ENCODE assay signal across 10 cellular contexts in genomic region chr10:119190353-119190752, GRCh38. TPM values are rescaled to one million over a fixed set of nuclear protein-coding genes. Genes with fewer than 3 reads are reported as not detected.
DNase-seq lines count a peak whose midpoint lies in the region; ATAC-seq and TF ChIP-seq lines count a peak whose summit lies in the region.
"Had no signal": no experiment of that assay in that cellular context is flagged by ENCODE, and none has a peak within 500 bp of the region (broad histone marks: within the 10 kb centered on the region; RNA-seq: fewer than 3 reads in every experiment).

No MANE protein-coding gene starts in this region.

- no peaks in the 10 kb centered on the region for H3F3A ChIP-seq in MM.1S (ENCODE audit: insufficient read depth, low read length)

- H3K4me1 ChIP-seq in SJCRH30 (peaks cover 14% of the 10 kb centered on the region), MM.1S (ENCODE audit: low read length) (peaks cover 9% of the 10 kb centered on the region)

- no peaks in the 10 kb centered on the region for H3K36me3 ChIP-seq in SJCRH30
- H3K36me3 ChIP-seq in MM.1S (replicated peaks; ENCODE audit: insufficient read depth, low read length) = no peaks in the 10 kb centered on the region

- no peak overlapping the region for H3K4me3 ChIP-seq in SJCRH30
- H3K4me3 ChIP-seq in MM.1S (ENCODE audit: low read length) = no peak overlapping the region

- TF ChIP-seq CTCF in MM.1S (IDR thresholded peaks at IDR 0.05; ENCODE audit: low read length) = no peak

- no peaks in the 10 kb centered on the region for H4K20me1 ChIP-seq in MM.1S (ENCODE audit: insufficient read depth, low read length)

- H3K4me2 ChIP-seq in MM.1S (ENCODE audit: low read depth, low read length) = no peak overlapping the region

- H3K9me2 ChIP-seq in MM.1S (replicated peaks; ENCODE audit: insufficient read depth, low read length) = no peaks in the 10 kb centered on the region

- H3K27ac ChIP-seq in SJCRH30 = peak overlapping the region; percentile 17; the same call in 1 of the 2 replicates
- H3K27ac ChIP-seq in MM.1S (ENCODE audit: low read length) = no peak overlapping the region

- H3K36me3 Mint-ChIP-seq in T-helper 1 cell treated with Interleukin-12 subunit alpha and Interleukin-12 subunit beta and Interleukin-4 antibody, amounts not matched to agents 30 μg/mL and 1 μg/mL, for 36 hours (ENCODE audit: low read depth) = no peaks in the 10 kb centered on the region
- no peaks in the 10 kb centered on the region for H3K36me3 Mint-ChIP-seq in stimulated activated effector memory CD8-positive, alpha-beta T cell treated with anti-CD3 and anti-CD28 coated beads, Interleukin-12 subunit alpha, Interleukin-12 subunit beta, amount 100 ng/mL, for 72 hours
- no peaks in the 10 kb centered on the region for H3K36me3 Mint-ChIP-seq in activated naive CD8-positive, alpha-beta T cell treated with anti-CD3 and anti-CD28 coated beads, Interleukin-2, amount 50 U/mL, for 24 hours (ENCODE audit: low read depth)

- no peak for DNase-seq in T-helper 1 cell
- peak; percentile 35 to 50 for DNase-seq in SJCRH30
- peak; percentile 93 for DNase-seq in fibroblast of peridontal ligament (ENCODE audit: extremely low read depth)
- no peak for DNase-seq in stimulated activated effector memory CD8-positive, alpha-beta T cell treated with anti-CD3 and anti-CD28 coated beads, Interleukin-12 subunit alpha, Interleukin-12 subunit beta, amount 100 ng/mL, for 72 hours (ENCODE audit: low spot score in 2 of 2)
- DNase-seq in MM.1S = no peak
- no peak for DNase-seq in activated naive CD8-positive, alpha-beta T cell treated with anti-CD3 and anti-CD28 coated beads, Interleukin-2, amount 50 U/mL, for 24 hours
- no peak for DNase-seq in germinal center (ENCODE audit: low spot score)
- DNase-seq: NCI-H187 treated with DMSO at 0.1 percent for 48 hours had no signal

- H3K4me3 Mint-ChIP-seq in T-helper 1 cell treated with Interleukin-12 subunit alpha and Interleukin-12 subunit beta and Interleukin-4 antibody, amounts not matched to agents 30 μg/mL and 1 μg/mL, for 36 hours = peak overlapping the region; percentile 35
- no peak overlapping the region for H3K4me3 Mint-ChIP-seq in stimulated activated effector memory CD8-positive, alpha-beta T cell treated with anti-CD3 and anti-CD28 coated beads, Interleukin-12 subunit alpha, Interleukin-12 subunit beta, amount 100 ng/mL, for 72 hours
- no peak overlapping the region for H3K4me3 Mint-ChIP-seq in activated naive CD8-positive, alpha-beta T cell treated with anti-CD3 and anti-CD28 coated beads, Interleukin-2, amount 50 U/mL, for 24 hours
- H3K4me3 Mint-ChIP-seq: B cell had no signal

- H3K27me3 Mint-ChIP-seq in T-helper 1 cell treated with Interleukin-12 subunit alpha and Interleukin-12 subunit beta and Interleukin-4 antibody, amounts not matched to agents 30 μg/mL and 1 μg/mL, for 36 hours (ENCODE audit: low read depth) = no peaks in the 10 kb centered on the region
- H3K27me3 Mint-ChIP-seq in activated naive CD8-positive, alpha-beta T cell treated with anti-CD3 and anti-CD28 coated beads, Interleukin-2, amount 50 U/mL, for 24 hours = peaks cover 4% of the 10 kb centered on the region
- H3K27me3 Mint-ChIP-seq: B cell had no signal

- peak overlapping the region; percentile 59 for H3K27ac Mint-ChIP-seq in T-helper 1 cell treated with Interleukin-12 subunit alpha and Interleukin-12 subunit beta and Interleukin-4 antibody, amounts not matched to agents 30 μg/mL and 1 μg/mL, for 36 hours
- peak overlapping the region; percentile 68 for H3K27ac Mint-ChIP-seq in stimulated activated effector memory CD8-positive, alpha-beta T cell treated with anti-CD3 and anti-CD28 coated beads, Interleukin-12 subunit alpha, Interleukin-12 subunit beta, amount 100 ng/mL, for 72 hours
- H3K27ac Mint-ChIP-seq in activated naive CD8-positive, alpha-beta T cell treated with anti-CD3 and anti-CD28 coated beads, Interleukin-2, amount 50 U/mL, for 24 hours = no peak overlapping the region

- H3K9me3 ChIP-seq in SJCRH30 (replicated peaks) (no peaks in the 10 kb centered on the region), MM.1S (replicated peaks; ENCODE audit: insufficient read depth, low read length) (no peaks in the 10 kb centered on the region)

- H3K27me3 ChIP-seq in SJCRH30 (no peaks in the 10 kb centered on the region), MM.1S (replicated peaks; ENCODE audit: insufficient read depth, low read length) (no peaks in the 10 kb centered on the region)

- no peak overlapping the region for H2AFZ ChIP-seq in MM.1S (ENCODE audit: low read length)

- no peaks in the 10 kb centered on the region for H3K79me2 ChIP-seq in MM.1S (ENCODE audit: low read length)

- no peak for ATAC-seq in stimulated activated effector memory CD8-positive, alpha-beta T cell treated with anti-CD3 and anti-CD28 coated beads, Interleukin-12 subunit alpha, Interleukin-12 subunit beta, amount 100 ng/mL, for 72 hours
- no peak for ATAC-seq in activated naive CD8-positive, alpha-beta T cell treated with anti-CD3 and anti-CD28 coated beads, Interleukin-2, amount 50 U/mL, for 24 hours

- no peaks in the 10 kb centered on the region for H3K9me3 Mint-ChIP-seq in T-helper 1 cell treated with Interleukin-12 subunit alpha and Interleukin-12 subunit beta and Interleukin-4 antibody, amounts not matched to agents 30 μg/mL and 1 μg/mL, for 36 hours
- H3K9me3 Mint-ChIP-seq in stimulated activated effector memory CD8-positive, alpha-beta T cell treated with anti-CD3 and anti-CD28 coated beads, Interleukin-12 subunit alpha, Interleukin-12 subunit beta, amount 100 ng/mL, for 72 hours = no peaks in the 10 kb centered on the region
- no peaks in the 10 kb centered on the region for H3K9me3 Mint-ChIP-seq in activated naive CD8-positive, alpha-beta T cell treated with anti-CD3 and anti-CD28 coated beads, Interleukin-2, amount 50 U/mL, for 24 hours

- H3K4me1 Mint-ChIP-seq in T-helper 1 cell treated with Interleukin-12 subunit alpha and Interleukin-12 subunit beta and Interleukin-4 antibody, amounts not matched to agents 30 μg/mL and 1 μg/mL, for 36 hours (ENCODE audit: low read depth) = peaks cover 23% of the 10 kb centered on the region
- H3K4me1 Mint-ChIP-seq in stimulated activated effector memory CD8-positive, alpha-beta T cell treated with anti-CD3 and anti-CD28 coated beads, Interleukin-12 subunit alpha, Interleukin-12 subunit beta, amount 100 ng/mL, for 72 hours = peaks cover 17% of the 10 kb centered on the region
- H3K4me1 Mint-ChIP-seq in activated naive CD8-positive, alpha-beta T cell treated with anti-CD3 and anti-CD28 coated beads, Interleukin-2, amount 50 U/mL, for 24 hours = peaks cover 27% of the 10 kb centered on the region

- H3K9ac ChIP-seq in MM.1S (ENCODE audit: low read length) = no peak overlapping the region

RNA-seq across cellular contexts. Expression of gene PRDX3, which starts 11.7 kb away (rescaled TPM):
- total RNA-seq in SJCRH30 (2014; rRNA removed; shearing (Covaris generic)) = 235 and 239 TPM in 2 replicates

RNA-seq across cellular contexts. Expression of gene GRK5, which starts 17.0 kb away (rescaled TPM):
- total RNA-seq in SJCRH30 (2014; rRNA removed; shearing (Covaris generic)) = 4.4 and 4.7 TPM in 2 replicates

RNA-seq across cellular contexts. Expression of gene SFXN4, which starts 24.8 kb away (rescaled TPM):
- total RNA-seq in SJCRH30 (2014; rRNA removed; shearing (Covaris generic)) = 31.4 and 32.1 TPM in 2 replicates

Comparison
In these comparisons a context has a peak if more than half of its experiments do, and no peak if none do; other contexts are left out.
1. DNase-seq: peak in SJCRH30 (2 of 2) and fibroblast of peridontal ligament (single experiment); none in T-helper 1 cell (0 of 5), stimulated activated effector memory CD8-positive, alpha-beta T cell treated with anti-CD3 and anti-CD28 coated beads, Interleukin-12 subunit alpha, Interleukin-12 subunit beta, amount 100 ng/mL, for 72 hours (0 of 2), MM.1S (single experiment), activated naive CD8-positive, alpha-beta T cell treated with anti-CD3 and anti-CD28 coated beads, Interleukin-2, amount 50 U/mL, for 24 hours (single experiment) and germinal center (single experiment).